Comparison of ENCODE assay signal across 25 cellular contexts in the genomic region with DNA sequence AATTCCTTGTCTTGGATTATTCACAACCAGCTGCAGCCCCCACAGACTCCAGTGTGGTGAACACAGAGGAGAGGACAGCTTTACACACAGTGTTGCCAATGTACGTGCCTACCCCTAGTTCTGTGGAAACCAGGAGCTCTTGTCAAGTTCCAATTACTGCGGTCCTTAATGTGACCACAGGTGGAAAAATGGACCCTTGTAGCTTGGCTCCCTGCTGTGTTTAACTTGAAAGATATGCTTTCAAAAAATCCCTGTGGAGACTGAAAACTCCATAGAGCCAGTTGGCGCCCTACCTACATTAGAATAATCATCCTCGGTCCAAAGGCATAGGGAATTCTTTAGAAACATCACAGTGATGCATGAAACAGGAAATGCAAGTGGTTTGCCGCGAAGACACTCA.
"Had no signal": no experiment of that assay in that cellular context is flagged by ENCODE, and none has a peak within 500 bp of the region (broad histone marks: within the 10 kb centered on the region; RNA-seq: fewer than 3 reads in every experiment).

No MANE protein-coding gene starts in this region.

- H3K4me2 ChIP-seq: smooth muscle cell had no signal

- H3K4me1 ChIP-seq: left lung, lower lobe of right lung, right atrium auricular region, stomach, upper lobe of right lung had no signal

- DNase-seq: activated CD4-positive, alpha-beta T cell treated with anti-CD3 and anti-CD28 coated beads for 4 hours; activated CD4-positive, alpha-beta T cell treated with anti-CD3 and anti-CD28 coated beads, Interleukin-2, amount 50 U/mL, for 4 hours; activated naive CD4-positive, alpha-beta T cell treated with Interleukin-2 at 50 U/mL for 16 hours; activated T-cell treated with anti-CD3 and anti-CD28 coated beads for 4 hours; activated T-cell treated with anti-CD3 and anti-CD28 coated beads, Interleukin-2, amount 50 U/mL, for 72 hours; anterior cingulate cortex; brain microvascular endothelial cell; effector memory CD4-positive, alpha-beta T cell; glutamatergic neuron; left lung; lower lobe of right lung; mesenchymal stem cell; naive thymus-derived CD8-positive, alpha-beta T cell; occipital lobe; stimulated activated CD4-positive, alpha-beta T cell treated with anti-CD3 and anti-CD28 coated beads, Interleukin-2, amount 100 ng/mL, for 24 hours; stimulated activated naive B cell treated with anti-CD40 and anti-IgM and Interleukin-4, amounts not matched to agents 10 μg/mL and 1 μg/mL and 100 μg/mL, for 72 hours; stomach; tibial artery; upper lobe of right lung had no signal

- H3K9me3 ChIP-seq: left lung, lower lobe of right lung, right atrium auricular region, stomach, tibial artery, upper lobe of right lung had no signal

- H3K36me3 ChIP-seq: brain microvascular endothelial cell, left lung, lower lobe of right lung, right atrium auricular region, stomach, tibial artery, upper lobe of right lung had no signal

- ATAC-seq: activated T-cell treated with anti-CD3 and anti-CD28 coated beads, Interleukin-2, amount 50 U/mL, for 72 hours; left lung; lower lobe of right lung; naive thymus-derived CD8-positive, alpha-beta T cell; stimulated activated naive B cell treated with anti-CD40 and anti-IgM and Interleukin-4, amounts not matched to agents 10 μg/mL and 1 μg/mL and 100 μg/mL, for 72 hours; upper lobe of right lung had no signal

- H3K9ac ChIP-seq: parathyroid adenoma had no signal

- H3K4me3 ChIP-seq: coronary artery, dorsolateral prefrontal cortex, left lung, lower lobe of right lung, right atrium auricular region, smooth muscle cell, stomach, tibial artery, upper lobe of right lung had no signal

- H3K27ac ChIP-seq: brain microvascular endothelial cell, coronary artery, dorsolateral prefrontal cortex, left lung, lower lobe of right lung, parathyroid adenoma, right atrium auricular region, stomach, tibial artery, upper lobe of right lung, VCaP had no signal

- H3K27me3 ChIP-seq: brain microvascular endothelial cell, dorsolateral prefrontal cortex, left lung, right atrium auricular region, tibial artery, upper lobe of right lung had no signal
